In genomic region chr17:32519769-32520701, GRCh38 we compare ENCODE assay signal across 8 cellular contexts. TPM values are rescaled to one million over a fixed set of nuclear protein-coding genes. Genes with fewer than 3 reads are reported as not detected.
DNase-seq lines count a peak whose midpoint lies in the region; TF ChIP-seq lines count a peak whose summit lies in the region.

No MANE protein-coding gene starts in this region.

- H3K9me3 Mint-ChIP-seq in glutamatergic neuron (ENCODE audit: unreplicated experiment), result peaks cover 15% of the 10 kb centered on the region

- H3K27me3 Mint-ChIP-seq in glutamatergic neuron (ENCODE audit: unreplicated experiment), result peaks cover 10% of the 10 kb centered on the region

- H3K27ac Mint-ChIP-seq in glutamatergic neuron (ENCODE audit: unreplicated experiment), result peak overlapping the region; percentile 99

- peaks cover 45% of the 10 kb centered on the region for H3K4me1 Mint-ChIP-seq in glutamatergic neuron (ENCODE audit: low read depth, unreplicated experiment)

- H3K36me3 Mint-ChIP-seq in glutamatergic neuron (ENCODE audit: unreplicated experiment), result no peaks in the 10 kb centered on the region

- peak overlapping the region; percentile 88 for H3K4me3 Mint-ChIP-seq in glutamatergic neuron (ENCODE audit: unreplicated experiment)

- DNase-seq in EL (peak; percentile 45), NCI-H2171 (lab: John Stamatoyannopoulos, UW) (peak; percentile 35), glutamatergic neuron (peak; percentile 60), putamen (ENCODE audit: low spot score) (peak; percentile 41), glomerular visceral epithelial cell (ENCODE audit: extremely low spot score) (no peak), COLO829 (ENCODE audit: low spot score) (no peak), epidermal melanocyte (ENCODE audit: insufficient read length, low spot score) (no peak)
- DNase-seq in activated effector memory CD4-positive, alpha-beta T cell treated with Interleukin-2 at 50 U/mL for 16 hours, result peak; percentile 52

- TF ChIP-seq CTCF in glutamatergic neuron (IDR thresholded peaks at IDR 0.05; ENCODE audit: partially characterized antibody, unreplicated experiment), result no peak

RNA-seq across cellular contexts. Expression of gene CDK5R1, which starts 33.2 kb away (rescaled TPM):
- total RNA-seq in glutamatergic neuron (ENCODE audit: unreplicated experiment), result 73.9 TPM

Comparison
In these comparisons a context has a peak if more than half of its experiments do, and no peak if none do; other contexts are left out.
1. DNase-seq: peak in EL (single experiment), NCI-H2171 (single experiment), activated effector memory CD4-positive, alpha-beta T cell treated with Interleukin-2 at 50 U/mL for 16 hours (single experiment), glutamatergic neuron (single experiment) and putamen (single experiment); none in glomerular visceral epithelial cell (single experiment), COLO829 (single experiment) and epidermal melanocyte (single experiment).